Comparison of ENCODE assay signal across 10 cellular contexts in genomic region chr17:59370580-59371299, GRCh38. TPM values are rescaled to one million over a fixed set of nuclear protein-coding genes. Genes with fewer than 3 reads are reported as not detected.
DNase-seq lines count a peak whose midpoint lies in the region; ATAC-seq and TF ChIP-seq lines count a peak whose summit lies in the region.
"Had no signal": no experiment of that assay in that cellular context is flagged by ENCODE, and none has a peak within 500 bp of the region (broad histone marks: within the 10 kb centered on the region; RNA-seq: fewer than 3 reads in every experiment).

No MANE protein-coding gene starts in this region.

- H3K4ac ChIP-seq in IMR-90 (ENCODE audit: low read depth, low read length), result no peak overlapping the region

- H4K91ac ChIP-seq in IMR-90 (ENCODE audit: insufficient read depth, low read depth, low read length), result no peak overlapping the region

- no peak overlapping the region for H3K18ac ChIP-seq in IMR-90 (ENCODE audit: low read depth, low read length)

- no peak overlapping the region for H2BK5ac ChIP-seq in IMR-90 (ENCODE audit: low read depth, low read length, poor library complexity, severe bottlenecking)

- H3K27me3 ChIP-seq in IMR-90 (ENCODE audit: control insufficient read depth, insufficient read depth, low read length) (no peaks in the 10 kb centered on the region), adrenal gland (no peaks in the 10 kb centered on the region), subcutaneous abdominal adipose tissue (ENCODE audit: control insufficient read depth in 5 of 5, insufficient read depth in 4 of 5, low read length in 5 of 5) (peaks cover 0 to 3% (median 0%) of the 10 kb centered on the region in 5 donors), BE2C (no peaks in the 10 kb centered on the region)

- CTCF ChIA-PET in IMR-90 (lab: Yijun Ruan, JAX), result no interaction called here

- H3K9me3 Mint-ChIP-seq in memory B cell, result no peaks in the 10 kb centered on the region

- H2BK20ac ChIP-seq in IMR-90 (ENCODE audit: low read depth, low read length), result no peak overlapping the region

- H3K9me3 ChIP-seq in IMR-90 (ENCODE audit: control insufficient read depth, insufficient read depth, low read length) (no peaks in the 10 kb centered on the region), adrenal gland (replicated peaks in 1 of 3) (no peaks in the 10 kb centered on the region), subcutaneous abdominal adipose tissue (ENCODE audit: control insufficient read depth in 5 of 5, low read length in 5 of 5) (no peaks in the 10 kb centered on the region), BE2C (no peaks in the 10 kb centered on the region)

- peak overlapping the region; percentile 48; the same call in 1 of the 2 replicates for H2AK5ac ChIP-seq in IMR-90 (ENCODE audit: low read depth, low read length)

- dilution Hi-C loops in IMR-90 (cut with HindIII; ENCODE audit: low sequenced_read_pairs, unreplicated experiment), result no loop called here

- peaks cover 32% of the 10 kb centered on the region for H3K4me1 ChIP-seq in IMR-90 (ENCODE audit: control insufficient read depth, insufficient read depth, low read length)
- peaks cover 57 to 98% of the 10 kb centered on the region in 2 donors for H3K4me1 ChIP-seq in adrenal gland (replicated peaks in 1 of 2)
- peaks cover 40 to 98% (median 96%) of the 10 kb centered on the region in 5 donors for H3K4me1 ChIP-seq in subcutaneous abdominal adipose tissue (ENCODE audit: control insufficient read depth in 5 of 5, insufficient read depth in 5 of 5, low read length in 5 of 5)
- H3K4me1 ChIP-seq in BE2C, result peaks cover 38% of the 10 kb centered on the region

- TF ChIP-seq CTCF in IMR-90 (conservative IDR thresholded peaks at IDR 0.05; ENCODE audit: low read depth, low read length) (no peak), adrenal gland (IDR thresholded peaks at IDR 0.05) (no peak), BE2C (IDR thresholded peaks at IDR 0.05; ENCODE audit: low read depth, low read length) (no peak)

- no peak overlapping the region for H3K23ac ChIP-seq in IMR-90 (ENCODE audit: low read depth, low read length)

- H3K27ac Mint-ChIP-seq in memory B cell, result peak overlapping the region; percentile 77

- H2BK120ac ChIP-seq in IMR-90 (ENCODE audit: low read depth, low read length), result no peak overlapping the region

- no peak for TF ChIP-seq RAD21 in IMR-90 (IDR thresholded peaks at IDR 0.05; ENCODE audit: low read length)

- H3K9ac ChIP-seq in IMR-90 (ENCODE audit: low read depth, low read length), result no peak overlapping the region
- peak overlapping the region; percentile 31 to 69 (median 43) for H3K9ac ChIP-seq in subcutaneous abdominal adipose tissue (ENCODE audit: low read length in 5 of 5)

- H3K36me3 ChIP-seq in IMR-90 (ENCODE audit: control insufficient read depth, insufficient read depth, low read length), result no peaks in the 10 kb centered on the region
- no peaks in the 10 kb centered on the region for H3K36me3 ChIP-seq in adrenal gland (replicated peaks in 1 of 2)
- H3K36me3 ChIP-seq in subcutaneous abdominal adipose tissue (ENCODE audit: control insufficient read depth in 5 of 5, insufficient read depth in 5 of 5, low read length in 5 of 5), result no peaks in the 10 kb centered on the region
- H3K36me3 ChIP-seq in BE2C, result no peaks in the 10 kb centered on the region

- WGBS in IMR-90 (ENCODE audit: extremely low coverage in 2 of 2, insufficient read length in 1 of 2), 2 experiments, result 69% methylated on average over 2 of the region's 10 CpGs; no CpG with 5 or more reads in 1 of the 2 experiments
- WGBS in adrenal gland, 4 donors, result 64 to 69% (median 66%) methylated on average over 10 of the region's 10 CpGs

- H3K27ac ChIP-seq in IMR-90 (ENCODE audit: insufficient read depth, low read length) (no peak overlapping the region), adrenal gland (peak overlapping the region in 4 of 5 donors; percentile 54 to 89 (median 81)), subcutaneous abdominal adipose tissue (ENCODE audit: low read depth, low read length) (peak overlapping the region; percentile 93)

- no peak for TF ChIP-seq POLR2A in IMR-90 (IDR thresholded peaks at IDR 0.05; ENCODE audit: low read depth, low read length)
- TF ChIP-seq POLR2A in adrenal gland (IDR thresholded peaks at IDR 0.05), result no peak

- H2AK9ac ChIP-seq in IMR-90 (replicated peaks; ENCODE audit: low read depth, low read length, poor library complexity), result no peak overlapping the region

- BruUV-seq in IMR-90 (replicated peaks; lab: Mats Ljungman, UMichigan), result no TSS peak

- H4K5ac ChIP-seq in IMR-90 (ENCODE audit: low read depth, low read length), result no peak overlapping the region

- no peak overlapping the region for H3K56ac ChIP-seq in IMR-90 (ENCODE audit: extremely low read depth, insufficient read depth, low read length)

- H3K36me3 Mint-ChIP-seq in memory B cell, result peaks cover 5% of the 10 kb centered on the region

- no peak overlapping the region for H3K14ac ChIP-seq in IMR-90 (replicated peaks; ENCODE audit: low read depth, low read length)

- intact Hi-C loops in IMR-90 (cut with micrococcal nuclease) (loop anchor here (5.0 kb wide), 1 partner anchor 52 kb away; no protein-coding TSS in a partner anchor), adrenal gland (cut with DNase I) (no loop called here), posterior vena cava (cut with DNase I) (loop anchor here (5.0 kb wide), 1 partner anchor 38 kb away; the partner anchor contains the start of gene YPEL2 (in 2 of the 2))

- peaks cover 61% of the 10 kb centered on the region for H3K4me1 Mint-ChIP-seq in memory B cell

- ATAC-seq in IMR-90 (ENCODE audit: low read depth) (no peak), memory B cell (ENCODE audit: low read depth) (no peak)
- ATAC-seq: HCT116 had no signal

- POLR2A ChIA-PET in IMR-90 (lab: Charles Lee; ENCODE audit: unreplicated experiment), result no interaction called here

- H2AFZ ChIP-seq in IMR-90 (replicated peaks; ENCODE audit: low read length, poor library complexity), result peak overlapping the region; percentile 11

- peak overlapping the region in 1 of 2 experiments; percentile 70; a peak in 1 of 4 replicates for H4K8ac ChIP-seq in IMR-90 (ENCODE audit: low read depth in 2 of 2, low read length in 2 of 2)

- no peak overlapping the region for H3K4me3 ChIP-seq in IMR-90 (ENCODE audit: insufficient read depth, low read depth, low read length)
- no peak overlapping the region for H3K4me3 ChIP-seq in adrenal gland
- peak overlapping the region in 3 of 5 donors; percentile 25 to 43 (median 38) for H3K4me3 ChIP-seq in subcutaneous abdominal adipose tissue (ENCODE audit: low read depth in 1 of 5, low read length in 5 of 5)
- H3K4me3 ChIP-seq in BE2C (ENCODE audit: low read depth, low read length), result no peak overlapping the region

- H3K79me1 ChIP-seq in IMR-90 (ENCODE audit: low read depth in 1 of 2, low read length in 2 of 2), result peaks cover 0 to 5% of the 10 kb centered on the region in 2 experiments; a peak in 1 of 4 replicates

- H3K9me1 ChIP-seq in IMR-90 (ENCODE audit: insufficient read depth, low read length), result peaks cover 3% of the 10 kb centered on the region

- no peak overlapping the region for H2BK15ac ChIP-seq in IMR-90 (ENCODE audit: low read depth, low read length)

- peak overlapping the region; percentile 35 for H3K4me3 Mint-ChIP-seq in memory B cell

- in situ Hi-C loops in IMR-90 (cut with MboI; ENCODE audit: low sequenced_read_pairs), result no loop called here

- H3K4me2 ChIP-seq in IMR-90 (ENCODE audit: low read depth, low read length), result no peak overlapping the region

- no peaks in the 10 kb centered on the region for H3K27me3 Mint-ChIP-seq in memory B cell

- DNase-seq in IMR-90 (no peak), adrenal gland (no peak), memory B cell (ENCODE audit: low spot score in 2 of 2) (no peak), BE2C (no peak), posterior vena cava (ENCODE audit: low spot score) (no peak)
- no peak for DNase-seq in effector CD4-positive, alpha-beta T cell
- DNase-seq in activated CD4-positive, CD25-positive, alpha-beta regulatory T cell treated with anti-CD3 and anti-CD28 coated beads, Interleukin-2, amount 50 U/mL, for 72 hours, result no peak
- DNase-seq: T-helper 1 cell had no signal

- H4K20me1 ChIP-seq in IMR-90 (ENCODE audit: insufficient read depth, low read length), result no peaks in the 10 kb centered on the region

TF ChIP-seq in IMR-90, 13 proteins besides CTCF, POLR2A, EP300 and RAD21 (continues in another document):
- TF ChIP-seq BHLHE40 (IDR thresholded peaks at IDR 0.05; ENCODE audit: low read depth, low read length), result no peak
- TF ChIP-seq FOS (IDR thresholded peaks at IDR 0.05; ENCODE audit: low read depth, low read length), result no peak
- TF ChIP-seq NFE2L2 (IDR thresholded peaks at IDR 0.05; ENCODE audit: low read depth, low read length), result no peak
- no peak for TF ChIP-seq MAZ (IDR thresholded peaks at IDR 0.05; ENCODE audit: borderline replicate concordance, low read depth, low read length)
- no peak for TF ChIP-seq MAFK (IDR thresholded peaks at IDR 0.05; ENCODE audit: low read depth, low read length)
- TF ChIP-seq, protein P1, sequence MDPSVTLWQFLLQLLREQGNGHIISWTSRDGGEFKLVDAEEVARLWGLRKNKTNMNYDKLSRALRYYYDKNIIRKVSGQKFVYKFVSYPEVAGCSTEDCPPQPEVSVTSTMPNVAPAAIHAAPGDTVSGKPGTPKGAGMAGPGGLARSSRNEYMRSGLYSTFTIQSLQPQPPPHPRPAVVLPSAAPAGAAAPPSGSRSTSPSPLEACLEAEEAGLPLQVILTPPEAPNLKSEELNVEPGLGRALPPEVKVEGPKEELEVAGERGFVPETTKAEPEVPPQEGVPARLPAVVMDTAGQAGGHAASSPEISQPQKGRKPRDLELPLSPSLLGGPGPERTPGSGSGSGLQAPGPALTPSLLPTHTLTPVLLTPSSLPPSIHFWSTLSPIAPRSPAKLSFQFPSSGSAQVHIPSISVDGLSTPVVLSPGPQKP (IDR thresholded peaks at IDR 0.05; ENCODE audit: borderline replicate concordance, low read depth, low read length), result no peak
- no peak for TF ChIP-seq CHD1 (IDR thresholded peaks at IDR 0.05; ENCODE audit: low read depth, low read length)
- TF ChIP-seq MXI1 (IDR thresholded peaks at IDR 0.05; ENCODE audit: borderline replicate concordance, low read depth, low read length), result no peak
- TF ChIP-seq RCOR1 (IDR thresholded peaks at IDR 0.05; ENCODE audit: insufficient replicate concordance, low read length), result no peak
- no peak for TF ChIP-seq CEBPB (IDR thresholded peaks at IDR 0.05; ENCODE audit: low read depth, low read length)
- TF ChIP-seq SMC3 (IDR thresholded peaks at IDR 0.05; ENCODE audit: low read depth, low read length), result no peak
- no peak for TF ChIP-seq RFX5 (IDR thresholded peaks at IDR 0.05; ENCODE audit: low read depth, low read length)

RNA-seq across cellular contexts. Expression of gene YPEL2, which starts 39.3 kb away (rescaled TPM):
- total RNA-seq in IMR-90 (2012; rRNA removed) (1.9 and 3.4 TPM in 2 replicates), adrenal gland (10 to 100 TPM in 7 of 8 donors, 1 to 10 TPM in 1; 5.8 to 33.5 (median 28.4) TPM), posterior vena cava (10 to 100 TPM; 25.8 to 40.3 TPM)
- polyA plus RNA-seq in IMR-90 (2012; rRNA removed) (1.9 and 2.3 TPM in 2 replicates), adrenal gland (1 to 10 TPM; 6.0 to 7.9 (median 6.1) TPM)
- 0.58 and 0.78 TPM in 2 replicates for polyA plus RNA-seq in IMR-90 (2012; cell fraction: cytosol; rRNA removed)
- 1.6 and 7.8 TPM in 2 replicates for polyA plus RNA-seq in IMR-90 (2012; cell fraction: nucleus; rRNA removed; ENCODE audit: low replicate concordance)
- 1.3 TPM for polyA plus RNA-seq in BE2C (2012; ENCODE audit: insufficient read depth, insufficient read length, low read depth)

Comparison
In these comparisons a context has a peak if more than half of its experiments do, and no peak if none do; other contexts are left out.
1. H3K4me3 ChIP-seq: peak in subcutaneous abdominal adipose tissue (3 of 5); none in IMR-90 (single experiment), adrenal gland (0 of 4) and BE2C (single experiment).
2. intact Hi-C loops: an anchor here in IMR-90 (5.0 kb wide) and posterior vena cava (5.0 kb wide); none called in adrenal gland.